In genomic region chr13:48621056-48621455, GRCh38 we compare ENCODE assay signal across 28 cellular contexts. TPM values are rescaled to one million over a fixed set of nuclear protein-coding genes. Genes with fewer than 3 reads are reported as not detected.
"Had no signal": no experiment of that assay in that cellular context is flagged by ENCODE, and none has a peak within 500 bp of the region (broad histone marks: within the 10 kb centered on the region; RNA-seq: fewer than 3 reads in every experiment).

No MANE protein-coding gene starts in this region.

- H3K4me3 ChIP-seq: body of pancreas, breast epithelium, SJCRH30, SK-N-MC had no signal

- H3K27ac ChIP-seq: body of pancreas, breast epithelium, SJCRH30, SK-N-MC, WERI-Rb-1 had no signal

- H3K4me1 Mint-ChIP-seq: activated CD4-positive, alpha-beta memory T cell treated with anti-CD3 and anti-CD28 coated beads, Interleukin-2, amount 10 ng/mL, durations not matched to agents 7 days and 5 days; activated CD8-positive, alpha-beta memory T cell treated with anti-CD3 and anti-CD28 coated beads, Interleukin-2, amount 10 ng/mL, durations not matched to agents 7 days and 5 days; activated naive CD8-positive, alpha-beta T cell treated with anti-CD3 and anti-CD28 coated beads for 36 hours had no signal

- H3K36me3 ChIP-seq: breast epithelium, SJCRH30, WERI-Rb-1 had no signal

- DNase-seq: activated CD4-positive, alpha-beta memory T cell treated with anti-CD3 and anti-CD28 coated beads, Interleukin-2, amount 10 ng/mL, durations not matched to agents 7 days and 5 days; activated CD4-positive, alpha-beta T cell treated with anti-CD3 and anti-CD28 coated beads for 1 hour; activated CD4-positive, alpha-beta T cell treated with anti-CD3 and anti-CD28 coated beads for 48 hours; activated CD4-positive, CD25-positive, alpha-beta regulatory T cell; activated CD8-positive, alpha-beta memory T cell treated with anti-CD3 and anti-CD28 coated beads for 24 hours; activated CD8-positive, alpha-beta memory T cell treated with anti-CD3 and anti-CD28 coated beads, Interleukin-2, amount 10 ng/mL, durations not matched to agents 7 days and 5 days; activated CD8-positive, alpha-beta memory T cell treated with anti-CD3 and anti-CD28 coated beads, Interleukin-2, amount 50 U/mL, for 48 hours; activated effector memory CD4-positive, alpha-beta T cell treated with Interleukin-2 at 50 U/mL for 16 hours; activated naive CD4-positive, alpha-beta T cell treated with anti-CD3 and anti-CD28 coated beads, Interleukin-2, amount 50 U/mL, for 16 hours; activated naive CD8-positive, alpha-beta T cell treated with anti-CD3 and anti-CD28 coated beads for 36 hours; activated T-cell treated with anti-CD3 and anti-CD28 coated beads, Interleukin-2, amount 50 U/mL, for 48 hours; body of pancreas; NCI-H1092 treated with DMSO at 0.1 percent for 48 hours; NCI-H1417; NCI-H146; NCI-H187; NCI-H2029 treated with DMSO at 0.1 percent for 48 hours; NCI-H2171 treated with DMSO at 0.1 percent for 48 hours; NCI-H2227 treated with DMSO at 0.1 percent for 48 hours; NCI-H446 treated with DMSO at 0.1 percent for 48 hours; NCI-H524; SHP77; SJCRH30; T1000; WERI-Rb-1 had no signal

- H3K27me3 ChIP-seq: body of pancreas, breast epithelium, SJCRH30 had no signal

- H3K27me3 Mint-ChIP-seq: activated CD4-positive, alpha-beta memory T cell treated with anti-CD3 and anti-CD28 coated beads, Interleukin-2, amount 10 ng/mL, durations not matched to agents 7 days and 5 days; activated naive CD8-positive, alpha-beta T cell treated with anti-CD3 and anti-CD28 coated beads for 36 hours had no signal

- H3K27ac Mint-ChIP-seq: activated CD4-positive, alpha-beta memory T cell treated with anti-CD3 and anti-CD28 coated beads, Interleukin-2, amount 10 ng/mL, durations not matched to agents 7 days and 5 days; activated CD8-positive, alpha-beta memory T cell treated with anti-CD3 and anti-CD28 coated beads, Interleukin-2, amount 10 ng/mL, durations not matched to agents 7 days and 5 days; activated naive CD8-positive, alpha-beta T cell treated with anti-CD3 and anti-CD28 coated beads for 36 hours had no signal

- H3K4me1 ChIP-seq: breast epithelium, SJCRH30 had no signal

- H3K4me3 Mint-ChIP-seq: activated CD4-positive, alpha-beta memory T cell treated with anti-CD3 and anti-CD28 coated beads, Interleukin-2, amount 10 ng/mL, durations not matched to agents 7 days and 5 days; activated CD8-positive, alpha-beta memory T cell treated with anti-CD3 and anti-CD28 coated beads, Interleukin-2, amount 10 ng/mL, durations not matched to agents 7 days and 5 days; activated naive CD8-positive, alpha-beta T cell treated with anti-CD3 and anti-CD28 coated beads for 36 hours had no signal

- H3K9me3 ChIP-seq: SJCRH30 had no signal

RNA-seq across cellular contexts. Expression of gene CYSLTR2, which starts 32.7 kb away (rescaled TPM):
- total RNA-seq: RPMI7951, SJCRH30 had no signal
